ENCODE assay signal across 8 cellular contexts in genomic region chr6:150418825-150419594, GRCh38. TPM values are rescaled to one million over a fixed set of nuclear protein-coding genes. Genes with fewer than 3 reads are reported as not detected.
A peak's percentile ranks its signal among the peaks of the same experiment; 100 is the strongest.
DNase-seq lines count a peak whose midpoint lies in the region; ATAC-seq and TF ChIP-seq lines count a peak whose summit lies in the region.

No MANE protein-coding gene starts in this region.

- TF ChIP-seq CTCF in H9 (conservative IDR thresholded peaks at IDR 0.05) (peak; percentile 73), PC-9 (conservative IDR thresholded peaks at IDR 0.05) (peak; percentile 80), gastroesophageal sphincter (IDR thresholded peaks at IDR 0.05) (peak; percentile 62 to 87 (median 74)), osteoblast (IDR thresholded peaks at IDR 0.05; ENCODE audit: extremely low read depth, low read depth, low read length) (peak; percentile 75), transverse colon (IDR thresholded peaks at IDR 0.05) (peak; percentile 72 to 86 (median 80))

- TF ChIP-seq POLR2A in gastroesophageal sphincter (IDR thresholded peaks at IDR 0.05) (no peak), transverse colon (IDR thresholded peaks at IDR 0.05) (no peak)

- H3K9me3 ChIP-seq in H9 (ENCODE audit: control insufficient read depth, low read depth, low read length) (no peaks in the 10 kb centered on the region), PC-9 (ENCODE audit: insufficient read depth, low read depth) (0 out of 2 replicates have a peak, but pooled peaks cover 3% of the 10 kb centered on the region), gastroesophageal sphincter (no peaks in the 10 kb centered on the region), osteoblast (ENCODE audit: low read depth, low read length) (no peaks in the 10 kb centered on the region), transverse colon (no peaks in the 10 kb centered on the region)

- H2BK120ac ChIP-seq in H9 (ENCODE audit: low read depth, low read length, poor library complexity, severe bottlenecking) = no peak overlapping the region

- H3K18ac ChIP-seq in H9 (ENCODE audit: insufficient read length, low read depth, low read length) = no peak overlapping the region

- peak overlapping the region; percentile 52; the same call in 1 of the 2 replicates for H3K4me3 ChIP-seq in PC-9
- peak overlapping the region; percentile 17 to 48 for H3K4me3 ChIP-seq in gastroesophageal sphincter
- H3K4me3 ChIP-seq in osteoblast (ENCODE audit: insufficient read depth, low read length) = peak overlapping the region; percentile 68
- peak overlapping the region in 3 of 4 donors; percentile 19 to 51 (median 25) for H3K4me3 ChIP-seq in transverse colon

- H3K4me1 Mint-ChIP-seq in H9 = peaks cover 5 to 9% of the 10 kb centered on the region in 2 experiments; a peak in 3 of 4 replicates

- WGBS in H9 (ENCODE audit: extremely low coverage, insufficient read length, low lambda C conversion rate) = no CpG with 5 or more reads among the region's 23 CpGs
- 0 to 10% methylated on average over 5 to 10 of the region's 23 CpGs for WGBS in gastroesophageal sphincter (ENCODE audit: low coverage in 1 of 2), 2 donors
- WGBS in transverse colon (ENCODE audit: low coverage in 1 of 2), 2 donors = 1 to 6% methylated on average over 6 to 23 of the region's 23 CpGs

- H3K79me1 ChIP-seq in H9 (ENCODE audit: insufficient read depth, low read depth, low read length, poor library complexity, severe bottlenecking) = no peaks in the 10 kb centered on the region

- H3K14ac ChIP-seq in H9 (ENCODE audit: insufficient read depth, low read length) = peak overlapping the region; percentile 52; the same call in 1 of the 2 replicates

- H3K9me3 Mint-ChIP-seq in H9 = peaks cover 2 to 7% of the 10 kb centered on the region in 2 experiments; a peak in 3 of 5 replicates

- no peak overlapping the region for H2BK5ac ChIP-seq in H9 (ENCODE audit: insufficient read length, low read length)

- no peak overlapping the region for H2BK12ac ChIP-seq in H9 (ENCODE audit: insufficient read length, low read depth, low read length)

- H3K79me2 ChIP-seq in H9 (ENCODE audit: insufficient read depth, low read length) (no peaks in the 10 kb centered on the region), PC-9 (ENCODE audit: low read depth) (no peaks in the 10 kb centered on the region), osteoblast (ENCODE audit: insufficient read depth, low read length) (no peaks in the 10 kb centered on the region)

- H3T11ph ChIP-seq in H9 (ENCODE audit: low read length) = no peak overlapping the region

- POLR2A ChIA-PET in PC-9 (lab: Charles Lee; ENCODE audit: unreplicated experiment) = interaction anchor here (0.7 kb wide), 1 partner anchor 468 kb away, joined by 3 read pairs; no protein-coding TSS in a partner anchor

- peak overlapping the region; percentile 58 for H4K5ac ChIP-seq in H9 (ENCODE audit: insufficient read length, low read depth, low read length)

- intact Hi-C loops in PC-9 (cut with micrococcal nuclease; ENCODE audit: unreplicated experiment) (loop anchor here (1.0 to 2.0 kb wide), 3 partner anchors 74 to 396 kb away; no protein-coding TSS in a partner anchor), transverse colon (cut with DNase I; ENCODE audit: low total_unique reads) (no loop called here)

- peak overlapping the region in 1 of 2 experiments; percentile 31; a peak in 1 of 5 replicates for H3K4me3 Mint-ChIP-seq in H9

- no peak overlapping the region for H2BK20ac ChIP-seq in H9 (ENCODE audit: low read depth, low read length, poor library complexity, severe bottlenecking)

- ATAC-seq in gastroesophageal sphincter = peak; percentile 65
- ATAC-seq in HG02884 (IDR thresholded peaks at IDR 0.05; ENCODE audit: unreplicated experiment) = no peak

- H2BK15ac ChIP-seq in H9 (ENCODE audit: low read depth, low read length) = 0 out of 2 replicates have a peak overlapping the region, but pooled peaks have one; percentile 39

- H3K27me3 ChIP-seq in H9 (ENCODE audit: insufficient read depth, low read length) (no peaks in the 10 kb centered on the region), PC-9 (ENCODE audit: insufficient read depth, low read depth) (no peaks in the 10 kb centered on the region), gastroesophageal sphincter (peaks cover 7% of the 10 kb centered on the region), osteoblast (ENCODE audit: insufficient read depth, low read length) (peaks cover 4% of the 10 kb centered on the region), transverse colon (no peaks in the 10 kb centered on the region)

- H4K91ac ChIP-seq in H9 (ENCODE audit: insufficient read length, low read depth, low read length) = no peak overlapping the region

- no peaks in the 10 kb centered on the region for H3K9me2 ChIP-seq in PC-9 (ENCODE audit: insufficient read depth)

- H3K27ac Mint-ChIP-seq in H9 = no peak overlapping the region

- H3K56ac ChIP-seq in H9 (ENCODE audit: insufficient read length, low read depth, low read length) = no peak overlapping the region

- H3K27me3 Mint-ChIP-seq in H9 (ENCODE audit: low read depth) = peaks cover 19% of the 10 kb centered on the region

- peak in 8 of 14 donors; percentile 5 to 52 (median 27) for DNase-seq in C1 segment of cervical spinal cord (lab: John Stamatoyannopoulos, UW)
- DNase-seq in H9 = peak; percentile 61
- no peak for DNase-seq in PC-9
- peak; percentile 68 for DNase-seq in activated naive CD4-positive, alpha-beta T cell treated with Interleukin-2 at 50 U/mL for 16 hours
- DNase-seq in osteoblast (ENCODE audit: insufficient read length, low spot score, missing footprints) = peak; percentile 93
- peak; percentile 77 for DNase-seq in transverse colon

- H3K27ac ChIP-seq in H9 (ENCODE audit: insufficient read length, low read depth, low read length) (no peak overlapping the region), PC-9 (peak overlapping the region; percentile 91), gastroesophageal sphincter (peak overlapping the region in 3 of 4 donors; percentile 34 to 73 (median 60)), osteoblast (ENCODE audit: low read depth, low read length) (peak overlapping the region; percentile 54), transverse colon (peak overlapping the region; percentile 40 to 56 (median 48))

- H3K4me2 ChIP-seq in H9 (ENCODE audit: insufficient read depth, insufficient read length, low read length) (peak overlapping the region; percentile 38), PC-9 (peak overlapping the region; percentile 85), osteoblast (ENCODE audit: insufficient read depth, low read length) (peak overlapping the region; percentile 82)

- no peak overlapping the region for H4K8ac ChIP-seq in H9 (replicated peaks; ENCODE audit: insufficient read length, low read depth, low read length)

- H4K20me1 ChIP-seq in H9 (ENCODE audit: control insufficient read depth, insufficient read depth, insufficient read length) (no peaks in the 10 kb centered on the region), PC-9 (ENCODE audit: insufficient read depth) (no peaks in the 10 kb centered on the region), osteoblast (ENCODE audit: insufficient read depth, low read length) (no peaks in the 10 kb centered on the region)

- no peak overlapping the region for H2AK5ac ChIP-seq in H9 (ENCODE audit: insufficient read length, low read length)

- H3K23me2 ChIP-seq in H9 (ENCODE audit: insufficient read length, low read depth, low read length, poor library complexity, severe bottlenecking) = no peaks in the 10 kb centered on the region

- H3K4me1 ChIP-seq in H9 (ENCODE audit: insufficient read depth, low read length) (no peaks in the 10 kb centered on the region), PC-9 (replicated peaks; ENCODE audit: insufficient read depth) (peaks cover 30% of the 10 kb centered on the region), gastroesophageal sphincter (peaks cover 0 to 12% (median 0%) of the 10 kb centered on the region in 3 donors), osteoblast (ENCODE audit: insufficient read depth, low read length) (peaks cover 13% of the 10 kb centered on the region), transverse colon (peaks cover 0 to 13% (median 4%) of the 10 kb centered on the region in 4 donors)

- peaks cover 14% of the 10 kb centered on the region; the same call in 1 of the 2 replicates for H3F3A ChIP-seq in PC-9 (ENCODE audit: insufficient read depth, low read depth)

- in situ Hi-C loops in transverse colon (cut with MboI; ENCODE audit: low pct_ligation_motif_present in 1 of 4, low pct_unique_long_range_greater_than_20kb in 1 of 4, low sequenced_read_pairs in 3 of 4) = loop anchor here in 3 of 4 donors (5.0 to 25.0 kb wide), 3 partner anchors 178 to 918 kb away; partner anchors contain the start of gene PLEKHG1 (in 1 of the 3)

- peaks cover 0 to 4% (median 3%) of the 10 kb centered on the region in 3 experiments; a peak in 2 of 7 replicates for H3K36me3 Mint-ChIP-seq in H9 (ENCODE audit: insufficient read depth in 1 of 3, low read depth in 3 of 3)

- H3K4ac ChIP-seq in H9 (ENCODE audit: low read depth, low read length) = no peak overlapping the region

- H3K36me3 ChIP-seq in PC-9 (ENCODE audit: low read depth) (no peaks in the 10 kb centered on the region), gastroesophageal sphincter (no peaks in the 10 kb centered on the region), osteoblast (ENCODE audit: insufficient read depth, low read length) (no peaks in the 10 kb centered on the region), transverse colon (no peaks in the 10 kb centered on the region)

- TF ChIP-seq EP300 in gastroesophageal sphincter (IDR thresholded peaks at IDR 0.05) = no peak
- no peak for TF ChIP-seq EP300 in transverse colon (IDR thresholded peaks at IDR 0.05; ENCODE audit: low read depth)

- no peak overlapping the region for H3K9ac ChIP-seq in H9 (ENCODE audit: extremely low read depth, insufficient read length, low read length)

- CTCF ChIA-PET in PC-9 (lab: Charles Lee) = interaction anchor here (0.6 to 1.3 kb wide), 6 partner anchors 110 to 397 kb away, joined by 3 to 9 read pairs (median 6); partner anchors contain the start of gene PLEKHG1

- no peak overlapping the region for H3K23ac ChIP-seq in H9 (ENCODE audit: insufficient read length, low read depth, low read length)

- no TSS peak for BruUV-seq in PC-9 (replicated peaks; lab: Mats Ljungman, UMichigan)

- H2AFZ ChIP-seq in H9 (ENCODE audit: low read length) = peak overlapping the region; percentile 82
- peak overlapping the region; percentile 97 for H2AFZ ChIP-seq in PC-9
- H2AFZ ChIP-seq in osteoblast (ENCODE audit: low read length) = peak overlapping the region; percentile 96

RNA-seq across cellular contexts. Expression of gene IYD, which starts 50.2 kb away (rescaled TPM):
- total RNA-seq in H9 (2021) = not detected in 2 replicates
- total RNA-seq in PC-9 (2021) = not detected in 2 replicates
- not detected for total RNA-seq in gastroesophageal sphincter
- not detected in 2 replicates for total RNA-seq in osteoblast
- 10 to 100 TPM in 2 of 4 donors, 1 to 10 TPM in 2; 8.4 to 16.7 (median 12.3) TPM for total RNA-seq in transverse colon

Comparison
In these comparisons a context has a peak if more than half of its experiments do, and no peak if none do; other contexts are left out.
1. DNase-seq: peak in C1 segment of cervical spinal cord (8 of 14), H9 (single experiment), activated naive CD4-positive, alpha-beta T cell treated with Interleukin-2 at 50 U/mL for 16 hours (single experiment), osteoblast (single experiment) and transverse colon (single experiment); none in PC-9 (0 of 2).
2. Peak in every context shown above with its lines, with median percentiles within 50 percentile points of each other: H2AFZ ChIP-seq, H3K4me2 ChIP-seq, CTCF ChIP-seq and H3K4me3 ChIP-seq.